ENCODE assay signal across 9 cellular contexts in the genomic region with DNA sequence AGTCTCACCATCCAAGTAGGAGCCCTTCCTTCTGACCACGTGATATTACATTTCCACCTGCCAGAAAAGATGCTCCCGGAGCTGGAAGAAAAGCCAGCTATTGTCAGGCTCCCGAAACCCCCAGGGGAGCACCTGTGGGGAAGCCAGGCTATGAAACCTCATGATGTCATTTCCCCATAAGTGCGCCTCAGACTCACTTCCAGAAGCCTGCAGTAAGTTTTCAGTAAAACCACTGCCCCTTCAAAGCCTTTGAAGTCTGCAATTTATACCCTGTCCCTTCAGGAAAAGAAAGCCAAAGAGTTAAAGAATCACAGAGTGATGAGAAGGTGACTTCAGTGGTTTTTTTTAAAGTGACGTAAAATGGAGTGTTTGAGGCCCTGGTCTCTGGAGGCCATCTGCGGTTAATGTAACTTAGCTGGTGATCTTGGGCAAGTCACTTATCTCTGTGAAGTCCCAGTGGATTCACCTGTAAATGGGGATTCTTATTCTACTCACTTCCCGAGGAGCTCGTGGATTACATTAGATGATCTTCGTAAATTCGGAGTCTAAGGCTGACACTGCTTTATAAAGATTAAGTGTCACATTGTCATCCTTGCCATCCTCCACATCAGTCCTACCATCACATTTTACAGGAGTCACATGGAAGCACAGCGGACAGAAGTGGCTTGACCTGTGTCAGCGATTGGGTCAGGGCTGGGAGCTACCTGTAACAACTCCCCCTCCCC. TPM values are rescaled to one million over a fixed set of nuclear protein-coding genes. Genes with fewer than 3 reads are reported as not detected.
DNase-seq lines count a peak whose midpoint lies in the region; ATAC-seq lines count a peak whose summit lies in the region.
"Had no signal": no experiment of that assay in that cellular context is flagged by ENCODE, and none has a peak within 500 bp of the region (broad histone marks: within the 10 kb centered on the region; RNA-seq: fewer than 3 reads in every experiment).

No MANE protein-coding gene starts in this region.

- H3K18ac ChIP-seq in mesendoderm (ENCODE audit: low read length): peak overlapping the region; percentile 23

- no peaks in the 10 kb centered on the region for H3K27me3 ChIP-seq in mesendoderm (ENCODE audit: insufficient read depth, low read length, poor library complexity)

- H3K36me3 ChIP-seq in mesendoderm (ENCODE audit: control insufficient read depth, insufficient read depth, low read length): no peaks in the 10 kb centered on the region

- no peak overlapping the region for H3K23ac ChIP-seq in mesendoderm (ENCODE audit: low read length)

- H3K4me3 ChIP-seq in mesendoderm (ENCODE audit: low read length): no peak overlapping the region

- no peak overlapping the region for H2BK5ac ChIP-seq in mesendoderm (ENCODE audit: low read length)

- H3K27ac ChIP-seq in mesendoderm (ENCODE audit: low read depth, low read length): no peak overlapping the region
- H3K27ac ChIP-seq: GM23248 had no signal

- no peak overlapping the region for H2BK120ac ChIP-seq in mesendoderm (ENCODE audit: low read depth, low read length)

- peaks cover 5% of the 10 kb centered on the region for H3K4me1 ChIP-seq in mesendoderm (ENCODE audit: control insufficient read depth, low read depth, low read length)

- H3K4me2 ChIP-seq in mesendoderm (ENCODE audit: low read length): no peak overlapping the region

- peak; percentile 73 for DNase-seq in mesendoderm
- DNase-seq in RKO (ENCODE audit: low spot score): no peak
- DNase-seq in HT-29 (ENCODE audit: low spot score): no peak
- DNase-seq in NCI-H524 treated with DMSO at 0.1 percent for 48 hours (lab: John Stamatoyannopoulos, UW): no peak
- DNase-seq in natural killer cell treated with Interleukin-12 subunit alpha and Interleukin-12 subunit beta and Interleukin-15 and Interleukin-18, amount 100 ng/mL, for 72 hours (ENCODE audit: low spot score): no peak
- DNase-seq: GM23248 had no signal

- no peak overlapping the region for H3K9ac ChIP-seq in mesendoderm (ENCODE audit: low read length)
- H3K9ac ChIP-seq: GM23248 had no signal

- H4K8ac ChIP-seq in mesendoderm (ENCODE audit: low read depth, low read length): no peak overlapping the region

- H2AK5ac ChIP-seq in mesendoderm (ENCODE audit: low read length): peak overlapping the region; percentile 84

- H3K79me1 ChIP-seq in mesendoderm (ENCODE audit: low read length): no peaks in the 10 kb centered on the region

- H3K36me3 Mint-ChIP-seq in natural killer cell treated with Interleukin-12 subunit alpha and Interleukin-12 subunit beta and Interleukin-15 and Interleukin-18, amount 100 ng/mL, for 72 hours: peaks cover 5% of the 10 kb centered on the region

- H3K79me2 ChIP-seq in mesendoderm (ENCODE audit: control insufficient read depth, insufficient read depth, low read length): peaks cover 23% of the 10 kb centered on the region

- H3K4me3 Mint-ChIP-seq in natural killer cell treated with Interleukin-12 subunit alpha and Interleukin-12 subunit beta and Interleukin-15 and Interleukin-18, amount 100 ng/mL, for 72 hours: no peak overlapping the region

- H3K27me3 Mint-ChIP-seq in natural killer cell treated with Interleukin-12 subunit alpha and Interleukin-12 subunit beta and Interleukin-15 and Interleukin-18, amount 100 ng/mL, for 72 hours: peaks cover 39 to 55% of the 10 kb centered on the region in 2 donors

- H3K4ac ChIP-seq in mesendoderm (ENCODE audit: low read depth, low read length): peak overlapping the region; percentile 6

- no peak overlapping the region for H3K56ac ChIP-seq in mesendoderm (ENCODE audit: low read length)

- H3K9me3 Mint-ChIP-seq in natural killer cell treated with Interleukin-12 subunit alpha and Interleukin-12 subunit beta and Interleukin-15 and Interleukin-18, amount 100 ng/mL, for 72 hours: no peaks in the 10 kb centered on the region

- ATAC-seq in GM18868 (IDR thresholded peaks at IDR 0.05; ENCODE audit: unreplicated experiment) (peak; percentile 59), GM21723 (IDR thresholded peaks at IDR 0.05; ENCODE audit: unreplicated experiment) (peak; percentile 55), HG03520 (IDR thresholded peaks at IDR 0.05; ENCODE audit: unreplicated experiment) (peak; percentile 49)
- no peak for ATAC-seq in natural killer cell treated with Interleukin-12 subunit alpha and Interleukin-12 subunit beta and Interleukin-15 and Interleukin-18, amount 100 ng/mL, for 72 hours

- H4K5ac ChIP-seq in mesendoderm (ENCODE audit: low read length): no peak overlapping the region

- H3K4me1 Mint-ChIP-seq in natural killer cell treated with Interleukin-12 subunit alpha and Interleukin-12 subunit beta and Interleukin-15 and Interleukin-18, amount 100 ng/mL, for 72 hours (ENCODE audit: low read depth in 2 of 2): peaks cover 5 to 12% of the 10 kb centered on the region in 2 donors

- no peak overlapping the region for H3K27ac Mint-ChIP-seq in natural killer cell treated with Interleukin-12 subunit alpha and Interleukin-12 subunit beta and Interleukin-15 and Interleukin-18, amount 100 ng/mL, for 72 hours

- no peak overlapping the region for H2BK15ac ChIP-seq in mesendoderm (replicated peaks; ENCODE audit: low read depth)

- no CpG with 5 or more reads among the region's 12 CpGs for WGBS in mesendoderm (ENCODE audit: extremely low coverage, insufficient coverage, low lambda C conversion rate)

RNA-seq across cellular contexts. Expression of a gene that starts 2.6 kb away (rescaled TPM):
- polyA plus RNA-seq in mesendoderm (2013, experiment 1 of 2): 325 TPM
- polyA plus RNA-seq in mesendoderm (2013, experiment 2 of 2): 338 TPM
- 0.31 and 0.99 TPM in 2 replicates for total RNA-seq in HT-29 (2014; rRNA removed; shearing (Covaris generic))
- not detected for total RNA-seq in natural killer cell treated with Interleukin-12 subunit alpha and Interleukin-12 subunit beta and Interleukin-15 and Interleukin-18, amount 100 ng/mL, for 72 hours

Comparison
In these comparisons a context has a peak if more than half of its experiments do, and no peak if none do; other contexts are left out.
1. ATAC-seq: peak in GM18868 (single experiment), GM21723 (single experiment) and HG03520 (single experiment); none in natural killer cell treated with Interleukin-12 subunit alpha and Interleukin-12 subunit beta and Interleukin-15 and Interleukin-18, amount 100 ng/mL, for 72 hours (0 of 2).